10 cellular contexts compared by ENCODE assay signal in the genomic region with DNA sequence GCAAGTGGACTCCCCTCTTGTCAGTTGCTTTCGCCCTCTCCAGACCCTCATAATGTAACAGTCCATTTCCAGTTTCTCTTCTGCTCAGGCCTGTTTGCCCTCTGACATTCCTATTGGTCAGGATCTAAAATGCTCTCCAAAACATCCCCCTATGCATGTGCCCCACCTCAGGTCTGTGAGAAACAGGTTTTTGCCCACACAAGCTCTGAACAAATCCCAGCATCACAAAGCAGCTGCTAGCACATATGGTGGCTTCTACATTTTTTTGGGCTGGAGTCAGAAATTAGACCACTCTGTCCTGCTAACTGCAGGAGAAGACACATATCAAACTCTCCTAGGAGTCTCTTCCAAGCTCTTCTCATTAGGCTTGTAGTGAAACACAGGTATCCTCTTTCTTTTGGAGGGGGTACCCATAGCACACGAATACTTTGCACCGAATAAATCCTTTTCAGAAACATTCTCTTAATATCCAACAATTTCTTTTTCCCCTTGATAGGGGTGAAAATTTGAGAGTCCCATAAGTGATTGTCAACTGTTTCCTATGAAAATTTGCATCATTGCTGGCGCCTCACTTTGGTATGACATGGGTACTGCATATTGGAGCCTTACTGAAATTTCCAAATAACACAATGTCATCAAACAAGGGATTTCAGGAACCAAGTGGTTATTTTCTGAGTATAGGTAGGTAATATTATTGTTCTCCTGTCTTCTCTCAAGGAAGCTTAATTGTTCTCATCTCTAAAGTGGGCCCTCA. TPM values are rescaled to one million over a fixed set of nuclear protein-coding genes. Genes with fewer than 3 reads are reported as not detected.
DNase-seq lines count a peak whose midpoint lies in the region; TF ChIP-seq lines count a peak whose summit lies in the region.
"Had no signal": no experiment of that assay in that cellular context is flagged by ENCODE, and none has a peak within 500 bp of the region (broad histone marks: within the 10 kb centered on the region; RNA-seq: fewer than 3 reads in every experiment).

No MANE protein-coding gene starts in this region.

- TF ChIP-seq CTCF in AG10803 (conservative IDR thresholded peaks at IDR 0.05; ENCODE audit: low read length), result peak; percentile 39
- TF ChIP-seq CTCF in GM12864 (IDR thresholded peaks at IDR 0.05; ENCODE audit: low read depth, low read length, missing control alignments), result peak; percentile 45
- TF ChIP-seq CTCF in foreskin fibroblast (IDR thresholded peaks at IDR 0.05; ENCODE audit: low read depth, low read length), result peak; percentile 32

- DNase-seq in AG10803 (ENCODE audit: low read depth) (no peak), GM12864 (ENCODE audit: low read depth) (no peak), SK-MEL-5 (ENCODE audit: low read depth, low spot score) (peak; percentile 43), foreskin fibroblast (no peak), NCI-H187 (lab: John Stamatoyannopoulos, UW) (no peak), NCI-H146 (lab: John Stamatoyannopoulos, UW) (no peak), NCI-H446 treated with DMSO at 0.1 percent for 48 hours (lab: John Stamatoyannopoulos, UW) (no peak), T-helper 9 cell (no peak)
- DNase-seq: activated CD8-positive, alpha-beta memory T cell treated with anti-CD3 and anti-CD28 coated beads, Interleukin-2, amount 10 ng/mL, durations not matched to agents 7 days and 5 days; stimulated activated naive CD4-positive, alpha-beta T cell treated with Interleukin-2 at 50 U/mL for 16 hours had no signal

- in situ Hi-C loops in SK-MEL-5 (cut with HindIII; ENCODE audit: low pct_unique_long_range_greater_than_20kb, low sequenced_read_pairs), result no loop called here

- no peak overlapping the region for H3K4me3 ChIP-seq in AG10803 (ENCODE audit: low read length)
- H3K4me3 ChIP-seq in GM12864 (ENCODE audit: low read depth, low read length), result no peak overlapping the region
- no peak overlapping the region for H3K4me3 ChIP-seq in foreskin fibroblast (ENCODE audit: low read depth in 1 of 2, low read length in 2 of 2)

RNA-seq across cellular contexts. Expression of a gene that starts 19.3 kb away (rescaled TPM):
- total RNA-seq in SK-MEL-5 (2014; rRNA removed; shearing (Covaris generic)), result 743 and 805 TPM in 2 replicates
- 643 and 774 TPM in 2 replicates for polyA plus RNA-seq in SK-MEL-5 (2015; cell fraction: cytosol; rRNA removed)
- polyA plus RNA-seq in SK-MEL-5 (2015; cell fraction: nucleus; rRNA removed), result 566 and 618 TPM in 2 replicates

RNA-seq across cellular contexts. Expression of a gene that starts 51.4 kb away (rescaled TPM):
- 196 and 213 TPM in 2 replicates for total RNA-seq in SK-MEL-5 (2014; rRNA removed; shearing (Covaris generic))
- polyA plus RNA-seq in SK-MEL-5 (2015; cell fraction: cytosol; rRNA removed), result 133 and 174 TPM in 2 replicates
- 79.2 and 84.7 TPM in 2 replicates for polyA plus RNA-seq in SK-MEL-5 (2015; cell fraction: nucleus; rRNA removed)
